In genomic region chr15:75905231-75905630, GRCh38 we compare ENCODE assay signal across 11 cellular contexts. TPM values are rescaled to one million over a fixed set of nuclear protein-coding genes. Genes with fewer than 3 reads are reported as not detected.
DNase-seq lines count a peak whose midpoint lies in the region; ATAC-seq and TF ChIP-seq lines count a peak whose summit lies in the region.
"Had no signal": no experiment of that assay in that cellular context is flagged by ENCODE, and none has a peak within 500 bp of the region (broad histone marks: within the 10 kb centered on the region; RNA-seq: fewer than 3 reads in every experiment).

No MANE protein-coding gene starts in this region.

- H3K27ac Mint-ChIP-seq in CD4-positive, alpha-beta memory T cell, result peak overlapping the region; percentile 25 to 78 (median 60)
- H3K27ac Mint-ChIP-seq in activated naive CD8-positive, alpha-beta T cell treated with anti-CD3 and anti-CD28 coated beads for 36 hours, result peak overlapping the region; percentile 47
- peak overlapping the region in 9 of 10 donors; percentile 5 to 85 (median 61) for H3K27ac Mint-ChIP-seq in naive thymus-derived CD8-positive, alpha-beta T cell

- H3K36me3 Mint-ChIP-seq in CD4-positive, alpha-beta memory T cell, result peaks cover 17 to 36% of the 10 kb centered on the region in 2 donors
- H3K36me3 Mint-ChIP-seq in activated naive CD8-positive, alpha-beta T cell treated with anti-CD3 and anti-CD28 coated beads for 36 hours, result peaks cover 35% of the 10 kb centered on the region
- H3K36me3 Mint-ChIP-seq in naive thymus-derived CD8-positive, alpha-beta T cell, result peaks cover 8 to 31% (median 17%) of the 10 kb centered on the region in 3 donors

- no peaks in the 10 kb centered on the region for H3K27me3 Mint-ChIP-seq in CD4-positive, alpha-beta memory T cell
- H3K27me3 Mint-ChIP-seq in activated naive CD8-positive, alpha-beta T cell treated with anti-CD3 and anti-CD28 coated beads for 36 hours, result no peaks in the 10 kb centered on the region
- no peaks in the 10 kb centered on the region for H3K27me3 Mint-ChIP-seq in naive thymus-derived CD8-positive, alpha-beta T cell

- no peaks in the 10 kb centered on the region for H3K27me3 ChIP-seq in CD4-positive, alpha-beta memory T cell (ENCODE audit: insufficient read depth, low read length)

- POLR2A ChIA-PET in CD4-positive, alpha-beta memory T cell (lab: Charles Lee; ENCODE audit: partially characterized antibody), result interaction anchor here (0.6 to 3.3 kb wide), 3 partner anchors 39 to 1052 kb away, joined by 3 to 30 read pairs (median 3); partner anchors contain the start of gene UBE2Q2
- POLR2A ChIA-PET in naive thymus-derived CD8-positive, alpha-beta T cell (lab: Charles Lee), result no interaction called here

- CTCF ChIA-PET in CD4-positive, alpha-beta memory T cell (lab: Charles Lee; ENCODE audit: partially characterized antibody), result no interaction called here

- H3K9me3 Mint-ChIP-seq in CD4-positive, alpha-beta memory T cell, result peaks cover 0 to 3% (median 0%) of the 10 kb centered on the region in 8 donors
- peaks cover under 1% of the 10 kb centered on the region for H3K9me3 Mint-ChIP-seq in activated naive CD8-positive, alpha-beta T cell treated with anti-CD3 and anti-CD28 coated beads for 36 hours
- H3K9me3 Mint-ChIP-seq in naive thymus-derived CD8-positive, alpha-beta T cell, result no peaks in the 10 kb centered on the region

- no peak for ATAC-seq in naive thymus-derived CD8-positive, alpha-beta T cell
- no peak for ATAC-seq in GM18909 (IDR thresholded peaks at IDR 0.05; ENCODE audit: poor library complexity, unreplicated experiment)

- H3K4me1 Mint-ChIP-seq in CD4-positive, alpha-beta memory T cell, result peaks cover 29 to 69% (median 51%) of the 10 kb centered on the region in 4 donors
- H3K4me1 Mint-ChIP-seq in activated naive CD8-positive, alpha-beta T cell treated with anti-CD3 and anti-CD28 coated beads for 36 hours, result peaks cover 53% of the 10 kb centered on the region
- H3K4me1 Mint-ChIP-seq in naive thymus-derived CD8-positive, alpha-beta T cell, result peaks cover 22 to 66% (median 63%) of the 10 kb centered on the region in 4 donors

- no peaks in the 10 kb centered on the region for H3K9me3 ChIP-seq in CD4-positive, alpha-beta memory T cell (ENCODE audit: control insufficient read depth in 1 of 2, low read length in 2 of 2)

- no peak overlapping the region for H3K4me3 ChIP-seq in CD4-positive, alpha-beta memory T cell (ENCODE audit: low read length in 2 of 2)
- peak overlapping the region; percentile 96 for H3K4me3 ChIP-seq in HFF-Myc (replicated peaks; ENCODE audit: low read depth, low read length)

- no peak for TF ChIP-seq CTCF in HFF-Myc (IDR thresholded peaks at IDR 0.05; ENCODE audit: low read depth, low read length, missing control alignments)

- DNase-seq in CD4-positive, alpha-beta memory T cell, result no peak
- DNase-seq in HFF-Myc (ENCODE audit: extremely low read depth, low read depth) (no peak), OCI-M1 (lab: John Stamatoyannopoulos, UW) (no peak), nucleus accumbens (lab: John Stamatoyannopoulos, UW) (no peak), anterior cingulate cortex (lab: John Stamatoyannopoulos, UW) (no peak)
- DNase-seq in activated naive CD8-positive, alpha-beta T cell treated with anti-CD3 and anti-CD28 coated beads for 36 hours, result no peak
- no peak for DNase-seq in naive thymus-derived CD8-positive, alpha-beta T cell
- DNase-seq: H7, NCI-H1436 treated with DMSO at 0.1 percent for 48 hours, SHP77 treated with DMSO at 0.1 percent for 48 hours had no signal

- H3K4me1 ChIP-seq in CD4-positive, alpha-beta memory T cell (ENCODE audit: insufficient read depth, low read length), result peaks cover 31% of the 10 kb centered on the region

- peak overlapping the region; percentile 63 to 99 (median 96) for H3K4me3 Mint-ChIP-seq in CD4-positive, alpha-beta memory T cell
- H3K4me3 Mint-ChIP-seq in activated naive CD8-positive, alpha-beta T cell treated with anti-CD3 and anti-CD28 coated beads for 36 hours, result peak overlapping the region; percentile 94
- H3K4me3 Mint-ChIP-seq in naive thymus-derived CD8-positive, alpha-beta T cell, result peak overlapping the region; percentile 72 to 98 (median 94)

- intact Hi-C loops in CD4-positive, alpha-beta memory T cell (cut with micrococcal nuclease), result loop anchor here (10.0 kb wide), 2 partner anchors 170 to 880 kb away; partner anchors contain the start of gene PPCDC

- no peaks in the 10 kb centered on the region for H3K36me3 ChIP-seq in CD4-positive, alpha-beta memory T cell (ENCODE audit: insufficient read depth, low read length)

- no peak overlapping the region for H3K27ac ChIP-seq in CD4-positive, alpha-beta memory T cell (ENCODE audit: low read depth, low read length)

RNA-seq across cellular contexts. Expression of gene FBXO22, which starts 1.6 kb away (rescaled TPM):
- 10 to 100 TPM; 29.7 to 30.1 TPM for total RNA-seq in CD4-positive, alpha-beta memory T cell
- polyA plus RNA-seq in CD4-positive, alpha-beta memory T cell, result 10 to 100 TPM; 13.8 to 18.4 TPM
- 10 to 100 TPM; 48.2 to 49.5 TPM for total RNA-seq in activated naive CD8-positive, alpha-beta T cell treated with anti-CD3 and anti-CD28 coated beads for 36 hours
- total RNA-seq in naive thymus-derived CD8-positive, alpha-beta T cell, result 10 to 100 TPM; 22.2 to 24.8 TPM
- polyA plus RNA-seq in naive thymus-derived CD8-positive, alpha-beta T cell, result 10 to 100 TPM; 16.6 to 18.3 (median 16.8) TPM
